ENCODE assay signal across 8 cellular contexts in genomic region chrX:129786210-129786651, GRCh38. TPM values are rescaled to one million over a fixed set of nuclear protein-coding genes. Genes with fewer than 3 reads are reported as not detected.
DNase-seq lines count a peak whose midpoint lies in the region; ATAC-seq, FAIRE-seq and TF ChIP-seq lines count a peak whose summit lies in the region.

No MANE protein-coding gene starts in this region.

- in situ Hi-C loops in brain microvascular endothelial cell (cut with HindIII; ENCODE audit: low pct_ligation_motif_present, low sequenced_read_pairs) = no loop called here

- peak; percentile 83 for ATAC-seq in GM21529 (IDR thresholded peaks at IDR 0.05; ENCODE audit: unreplicated experiment)

- no peaks in the 10 kb centered on the region for H3K36me3 ChIP-seq in brain microvascular endothelial cell (replicated peaks)
- no peaks in the 10 kb centered on the region for H3K36me3 ChIP-seq in right atrium auricular region

- H3K27ac ChIP-seq in brain microvascular endothelial cell (no peak overlapping the region), right atrium auricular region (no peak overlapping the region)

- TF ChIP-seq CTCF in brain microvascular endothelial cell (IDR thresholded peaks at IDR 0.05; ENCODE audit: low read depth, low read length, missing control alignments) (no peak), right atrium auricular region (IDR thresholded peaks at IDR 0.05) (no peak)

- H3K27me3 ChIP-seq in brain microvascular endothelial cell (replicated peaks) = no peaks in the 10 kb centered on the region
- no peaks in the 10 kb centered on the region for H3K27me3 ChIP-seq in right atrium auricular region

- no peaks in the 10 kb centered on the region for H3K9me3 Mint-ChIP-seq in IgD-negative memory B cell
- no peaks in the 10 kb centered on the region for H3K9me3 Mint-ChIP-seq in immature natural killer cell

- peaks cover 2% of the 10 kb centered on the region for H3K27me3 Mint-ChIP-seq in IgD-negative memory B cell
- H3K27me3 Mint-ChIP-seq in immature natural killer cell (ENCODE audit: low read depth in 3 of 3) = peaks cover 8 to 15% (median 10%) of the 10 kb centered on the region in 3 donors

- H3K9me3 ChIP-seq in right atrium auricular region = no peaks in the 10 kb centered on the region

- peak; percentile 99 for FAIRE-seq in GM18507 (lab: Jason Lieb, UNC)

- no peak for DNase-seq in GM18507 (ENCODE audit: extremely low spot score, insufficient read length, low read depth)
- DNase-seq in immature natural killer cell = no peak
- DNase-seq in NK-92 (lab: John Stamatoyannopoulos, UW; ENCODE audit: unreplicated experiment) = no peak
- DNase-seq in DMS153 treated with DMSO at 0.1 percent for 48 hours (lab: John Stamatoyannopoulos, UW; ENCODE audit: unreplicated experiment) = no peak
- DNase-seq in brain microvascular endothelial cell = no peak
- no peak for DNase-seq in right atrium auricular region (ENCODE audit: low spot score)

- peak overlapping the region; percentile 80 to 87 (median 87) for H3K27ac Mint-ChIP-seq in IgD-negative memory B cell
- H3K27ac Mint-ChIP-seq in immature natural killer cell = peak overlapping the region; percentile 83 to 100 (median 92)

- peak overlapping the region; percentile 77 to 93 (median 84) for H3K4me3 Mint-ChIP-seq in IgD-negative memory B cell
- H3K4me3 Mint-ChIP-seq in immature natural killer cell = peak overlapping the region; percentile 73 to 88 (median 78)

- H3K4me3 ChIP-seq in brain microvascular endothelial cell (ENCODE audit: low read depth, low read length) (no peak overlapping the region), right atrium auricular region (no peak overlapping the region)

- H3K4me1 ChIP-seq in right atrium auricular region = no peaks in the 10 kb centered on the region

- H3K36me3 Mint-ChIP-seq in IgD-negative memory B cell (peaks cover 6% of the 10 kb centered on the region), immature natural killer cell (peaks cover 42 to 68% (median 50%) of the 10 kb centered on the region in 3 donors)

- peaks cover 22 to 60% (median 51%) of the 10 kb centered on the region in 3 donors for H3K4me1 Mint-ChIP-seq in IgD-negative memory B cell
- peaks cover 83 to 87% of the 10 kb centered on the region in 2 donors for H3K4me1 Mint-ChIP-seq in immature natural killer cell

RNA-seq across cellular contexts. Expression of gene SASH3, which starts 6.5 kb away (rescaled TPM):
- polyA plus RNA-seq in IgD-negative memory B cell = 203 TPM
- polyA plus RNA-seq in immature natural killer cell = 100 to 1,000 TPM; 254 to 569 (median 270) TPM
- 1 to 10 TPM; 2.1 to 8.3 TPM for total RNA-seq in right atrium auricular region

RNA-seq across cellular contexts. Expression of gene XPNPEP2, which starts 47.5 kb away (rescaled TPM):
- polyA plus RNA-seq in IgD-negative memory B cell = 0.26 TPM
- 1 to 10 TPM in 2 of 3 donors, under 1 TPM in 1; 0.60 to 2.9 (median 2.7) TPM for polyA plus RNA-seq in immature natural killer cell
- total RNA-seq in right atrium auricular region = 1 to 10 TPM; 2.0 to 3.5 TPM

RNA-seq across cellular contexts. Expression of gene ZDHHC9, which starts 57.5 kb away (rescaled TPM):
- polyA plus RNA-seq in IgD-negative memory B cell = 4.8 TPM
- polyA plus RNA-seq in immature natural killer cell = 1 to 10 TPM; 1.4 to 2.2 (median 1.6) TPM
- 10 to 100 TPM; 10.6 to 11.4 TPM for total RNA-seq in right atrium auricular region
